34 cellular contexts compared by ENCODE assay signal in genomic region chr4:83981156-83981555, GRCh38.
"Had no signal": no experiment of that assay in that cellular context is flagged by ENCODE, and none has a peak within 500 bp of the region (broad histone marks: within the 10 kb centered on the region; RNA-seq: fewer than 3 reads in every experiment).

No MANE protein-coding gene starts in this region.

- FAIRE-seq: astrocyte, bronchial epithelial cell had no signal

- H3K4me3 ChIP-seq: adrenal gland, ascending aorta, body of pancreas, breast epithelium, cardiac muscle cell had no signal

- ATAC-seq: activated naive CD4-positive, alpha-beta T cell treated with anti-CD3 and anti-CD28 coated beads, Interleukin-2, amount 50 U/mL, for 72 hours; activated naive CD8-positive, alpha-beta T cell treated with anti-CD3 and anti-CD28 coated beads, Interleukin-2, amount 50 U/mL, for 24 hours; activated T-cell treated with anti-CD3 and anti-CD28 coated beads, Interleukin-2, amount 50 U/mL, for 4 hours; activated T-cell treated with anti-CD3 and anti-CD28 coated beads, Interleukin-2, amount 50 U/mL, for 72 hours; activated T-helper 17 cell treated with anti-CD3 and anti-CD28 coated beads, Interleukin-2, amount 50 U/mL, for 72 hours; body of pancreas had no signal

- DNase-seq: activated effector memory CD4-positive, alpha-beta T cell treated with anti-CD3 and anti-CD28 coated beads, Interleukin-2, amount 50 U/mL, for 16 hours; activated effector memory CD4-positive, alpha-beta T cell treated with Interleukin-2 at 50 U/mL for 16 hours; activated gamma-delta T cell; activated gamma-delta T cell treated with Interleukin-2 at 50 U/mL for 16 hours; activated naive CD4-positive, alpha-beta T cell; activated naive CD4-positive, alpha-beta T cell treated with anti-CD3 and anti-CD28 coated beads for 36 hours; activated naive CD4-positive, alpha-beta T cell treated with anti-CD3 and anti-CD28 coated beads, Interleukin-2, amount 10 ng/mL, durations not matched to agents 7 days and 5 days; activated naive CD4-positive, alpha-beta T cell treated with anti-CD3 and anti-CD28 coated beads, Interleukin-2, amount 50 U/mL, for 16 hours; activated naive CD4-positive, alpha-beta T cell treated with Interleukin-2 at 50 U/mL for 16 hours; activated naive CD8-positive, alpha-beta T cell treated with anti-CD3 and anti-CD28 coated beads for 36 hours; activated naive CD8-positive, alpha-beta T cell treated with anti-CD3 and anti-CD28 coated beads, Interleukin-2, amount 10 ng/mL, durations not matched to agents 7 days and 5 days; activated naive CD8-positive, alpha-beta T cell treated with anti-CD3 and anti-CD28 coated beads, Interleukin-2, amount 50 U/mL, for 24 hours; activated T-cell treated with anti-CD3 and anti-CD28 coated beads, Interleukin-2, amount 50 U/mL, for 1 hour; activated T-cell treated with anti-CD3 and anti-CD28 coated beads, Interleukin-2, amount 50 U/mL, for 24 hours; activated T-cell treated with anti-CD3 and anti-CD28 coated beads, Interleukin-2, amount 50 U/mL, for 4 hours; activated T-cell treated with anti-CD3 and anti-CD28 coated beads, Interleukin-2, amount 50 U/mL, for 48 hours; activated T-cell treated with anti-CD3 and anti-CD28 coated beads, Interleukin-2, amount 50 U/mL, for 72 hours; adrenal gland; amniotic stem cell; amygdala; anterior cingulate cortex; aorta; body of pancreas; brain microvascular endothelial cell; caudate nucleus; central memory CD4-positive, alpha-beta T cell; cerebellar nuclear complex had no signal

- H3K27ac ChIP-seq: adrenal gland, ascending aorta, body of pancreas, brain microvascular endothelial cell, breast epithelium, cardiac muscle cell had no signal

- H3K9me3 ChIP-seq: adrenal gland, ascending aorta, body of pancreas, breast epithelium had no signal

- H3K4me1 ChIP-seq: adrenal gland, ascending aorta, body of pancreas, breast epithelium had no signal

- H3K27me3 ChIP-seq: adrenal gland, ascending aorta, body of pancreas, brain microvascular endothelial cell, breast epithelium, cardiac muscle cell had no signal

- H3K36me3 ChIP-seq: adrenal gland, ascending aorta, brain microvascular endothelial cell, breast epithelium, cardiac muscle cell had no signal
